1 cellular context compared by ENCODE assay signal in the genomic region with DNA sequence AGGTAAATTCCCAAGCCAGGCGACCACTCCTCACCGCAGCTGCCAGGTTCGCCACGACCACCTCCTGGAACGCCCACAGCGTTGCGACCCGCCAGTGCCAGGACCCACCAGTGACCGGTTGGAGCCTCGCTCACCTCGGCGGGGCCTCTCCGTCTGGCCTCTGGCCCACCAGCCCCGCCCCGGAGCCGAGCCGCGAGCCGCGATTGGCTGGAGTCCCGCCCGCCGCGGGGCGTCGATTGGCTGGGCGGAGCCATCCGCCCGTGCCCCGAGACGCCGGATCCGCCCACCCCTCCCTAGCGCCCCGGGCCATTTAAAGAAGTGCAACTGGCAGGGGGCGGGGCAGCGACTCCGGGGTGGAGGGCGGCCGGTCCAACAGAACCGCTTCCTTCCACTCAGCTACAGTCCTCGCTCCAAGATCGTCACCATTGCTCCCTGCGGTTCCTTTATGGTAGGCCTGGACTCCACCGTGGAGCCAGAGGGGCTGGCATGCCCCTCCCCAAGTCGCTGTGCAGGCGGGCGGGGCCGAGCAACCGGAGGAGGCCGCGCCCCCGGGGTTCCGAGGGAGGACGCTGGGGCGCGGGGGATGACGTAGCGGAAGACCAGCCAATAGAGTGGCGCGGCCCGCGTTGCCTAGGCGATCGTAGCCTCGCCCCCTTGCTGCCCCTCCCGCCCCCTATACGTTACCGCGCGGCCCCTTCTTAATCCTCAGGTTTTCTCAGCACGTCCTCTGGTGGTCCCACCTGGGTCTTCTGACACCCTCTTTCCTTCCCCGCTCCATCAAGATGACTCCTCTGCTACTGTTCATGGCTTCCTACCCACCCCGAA.
TF ChIP-seq lines count a peak whose summit lies in the region.

A gene with protein sequence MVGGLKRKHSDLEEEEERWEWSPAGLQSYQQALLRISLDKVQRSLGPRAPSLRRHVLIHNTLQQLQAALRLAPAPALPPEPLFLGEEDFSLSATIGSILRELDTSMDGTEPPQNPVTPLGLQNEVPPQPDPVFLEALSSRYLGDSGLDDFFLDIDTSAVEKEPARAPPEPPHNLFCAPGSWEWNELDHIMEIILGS (minus strand): TSS at position 155 of the 825 bp plus-strand sequence. CDS start 2,255 bp downstream, outside the sequence.

TF ChIP-seq in HepG2, 621 proteins besides CTCF, POLR2A, EP300 and RAD21 (continued from another document and continues in another):
- TF ChIP-seq CEBPG (CRISPR knock-in tag; IDR thresholded peaks at IDR 0.05) (peak; percentile 33; the same call in 1 of the 2 replicates), ZNF180 (CRISPR knock-in tag; IDR thresholded peaks at IDR 0.05; ENCODE audit: borderline replicate concordance, low read depth) (no peak), TRIM24 (CRISPR knock-in tag; IDR thresholded peaks at IDR 0.05) (no peak), ZNF558 (CRISPR knock-in tag; IDR thresholded peaks at IDR 0.05; ENCODE audit: borderline replicate concordance) (no peak; the same call in 1 of the 2 replicates), NCOR1 (IDR thresholded peaks at IDR 0.05; ENCODE audit: borderline replicate concordance, low read length) (peak; percentile 30; the same call in 1 of the 2 replicates), ZNF672 (CRISPR knock-in tag; IDR thresholded peaks at IDR 0.05) (no peak), ZFY (CRISPR knock-in tag; IDR thresholded peaks at IDR 0.05) (peak; percentile 77), ZSCAN21 (CRISPR knock-in tag; IDR thresholded peaks at IDR 0.05; ENCODE audit: borderline replicate concordance) (0 out of 2 replicates have a peak, but pooled peaks have one; percentile 47), FLYWCH1 (CRISPR knock-in tag; IDR thresholded peaks at IDR 0.05) (no peak), RBM39 (IDR thresholded peaks at IDR 0.05; ENCODE audit: low read depth, low read length, poor library complexity, severe bottlenecking) (peak; percentile 63), TEAD2 (CRISPR knock-in tag; IDR thresholded peaks at IDR 0.05) (no peak), ZNF883 (CRISPR knock-in tag; IDR thresholded peaks at IDR 0.05; ENCODE audit: not compliant biosample characterization) (peak; percentile 77), HOXA7 (CRISPR knock-in tag; IDR thresholded peaks at IDR 0.05) (no peak), GPN1 (CRISPR knock-in tag; IDR thresholded peaks at IDR 0.05; ENCODE audit: borderline replicate concordance) (no peak), ZNF550 (CRISPR knock-in tag; IDR thresholded peaks at IDR 0.05; ENCODE audit: borderline replicate concordance) (no peak), YEATS4 (CRISPR knock-in tag; IDR thresholded peaks at IDR 0.05; ENCODE audit: borderline replicate concordance) (no peak; the same call in 1 of the 2 replicates), MAFF (IDR thresholded peaks at IDR 0.05; ENCODE audit: low read depth, low read length) (no peak), NCOA1 (CRISPR knock-in tag; IDR thresholded peaks at IDR 0.05) (no peak), ZNF274 (CRISPR knock-in tag; IDR thresholded peaks at IDR 0.05) (peak; percentile 62; the same call in 1 of the 2 replicates), GABPA (IDR thresholded peaks at IDR 0.05; ENCODE audit: low read depth, low read length) (no peak), GABPA (CRISPR knock-in tag; IDR thresholded peaks at IDR 0.05; ENCODE audit: low read depth) (peak; percentile 41; the same call in 1 of the 2 replicates), MIXL1 (CRISPR knock-in tag; IDR thresholded peaks at IDR 0.05) (no peak), ZFP37 (CRISPR knock-in tag; IDR thresholded peaks at IDR 0.05; ENCODE audit: borderline replicate concordance) (no peak), HDAC1 (CRISPR knock-in tag; IDR thresholded peaks at IDR 0.05) (peak; percentile 93), ZNF7 (CRISPR knock-in tag; IDR thresholded peaks at IDR 0.05) (no peak), ZNF101 (CRISPR knock-in tag; IDR thresholded peaks at IDR 0.05; ENCODE audit: borderline replicate concordance, low read depth) (no peak; the same call in 1 of the 2 replicates), FOXJ3 (CRISPR knock-in tag; IDR thresholded peaks at IDR 0.05; ENCODE audit: borderline replicate concordance) (no peak), U2AF2 (IDR thresholded peaks at IDR 0.05; ENCODE audit: low read depth, low read length) (0 out of 2 replicates have a peak, but pooled peaks have one; percentile 82), ZBTB38 (CRISPR knock-in tag; IDR thresholded peaks at IDR 0.05) (0 out of 2 replicates have a peak, but pooled peaks have one; percentile 60), PHF20 (CRISPR knock-in tag; IDR thresholded peaks at IDR 0.05) (peak; percentile 42; the same call in 1 of the 2 replicates), CBX5 (CRISPR knock-in tag; IDR thresholded peaks at IDR 0.05; ENCODE audit: borderline replicate concordance) (no peak), TP53 (CRISPR knock-in tag; conservative IDR thresholded peaks at IDR 0.05) (no peak), POLR2G (IDR thresholded peaks at IDR 0.05; ENCODE audit: low read depth, low read length) (peak; percentile 84), SSRP1 (CRISPR knock-in tag; IDR thresholded peaks at IDR 0.05) (no peak), ZFP36L1 (CRISPR knock-in tag; IDR thresholded peaks at IDR 0.05) (peak; percentile 78; the same call in 1 of the 2 replicates), JDP2 (CRISPR knock-in tag; IDR thresholded peaks at IDR 0.05; ENCODE audit: borderline replicate concordance) (no peak), TAF1 (CRISPR knock-in tag; IDR thresholded peaks at IDR 0.05) (peak; percentile 90), ZNF282 (IDR thresholded peaks at IDR 0.05; ENCODE audit: partially characterized antibody) (no peak)
- TF ChIP-seq, protein P1, sequence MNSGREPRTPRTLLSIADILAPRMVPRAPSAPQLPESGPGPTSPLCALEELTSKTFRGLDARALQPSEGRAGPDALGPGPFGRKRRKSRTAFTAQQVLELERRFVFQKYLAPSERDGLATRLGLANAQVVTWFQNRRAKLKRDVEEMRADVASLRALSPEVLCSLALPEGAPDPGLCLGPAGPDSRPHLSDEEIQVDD (CRISPR knock-in tag; IDR thresholded peaks at IDR 0.05; ENCODE audit: borderline replicate concordance), result 0 out of 2 replicates have a peak, but pooled peaks have one; percentile 62
- TF ChIP-seq, protein P2, sequence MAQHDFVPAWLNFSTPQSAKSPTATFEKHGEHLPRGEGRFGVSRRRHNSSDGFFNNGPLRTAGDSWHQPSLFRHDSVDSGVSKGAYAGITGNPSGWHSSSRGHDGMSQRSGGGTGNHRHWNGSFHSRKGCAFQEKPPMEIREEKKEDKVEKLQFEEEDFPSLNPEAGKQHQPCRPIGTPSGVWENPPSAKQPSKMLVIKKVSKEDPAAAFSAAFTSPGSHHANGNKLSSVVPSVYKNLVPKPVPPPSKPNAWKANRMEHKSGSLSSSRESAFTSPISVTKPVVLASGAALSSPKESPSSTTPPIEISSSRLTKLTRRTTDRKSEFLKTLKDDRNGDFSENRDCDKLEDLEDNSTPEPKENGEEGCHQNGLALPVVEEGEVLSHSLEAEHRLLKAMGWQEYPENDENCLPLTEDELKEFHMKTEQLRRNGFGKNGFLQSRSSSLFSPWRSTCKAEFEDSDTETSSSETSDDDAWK (CRISPR knock-in tag; IDR thresholded peaks at IDR 0.05), result no peak
- TF ChIP-seq, protein P3, sequence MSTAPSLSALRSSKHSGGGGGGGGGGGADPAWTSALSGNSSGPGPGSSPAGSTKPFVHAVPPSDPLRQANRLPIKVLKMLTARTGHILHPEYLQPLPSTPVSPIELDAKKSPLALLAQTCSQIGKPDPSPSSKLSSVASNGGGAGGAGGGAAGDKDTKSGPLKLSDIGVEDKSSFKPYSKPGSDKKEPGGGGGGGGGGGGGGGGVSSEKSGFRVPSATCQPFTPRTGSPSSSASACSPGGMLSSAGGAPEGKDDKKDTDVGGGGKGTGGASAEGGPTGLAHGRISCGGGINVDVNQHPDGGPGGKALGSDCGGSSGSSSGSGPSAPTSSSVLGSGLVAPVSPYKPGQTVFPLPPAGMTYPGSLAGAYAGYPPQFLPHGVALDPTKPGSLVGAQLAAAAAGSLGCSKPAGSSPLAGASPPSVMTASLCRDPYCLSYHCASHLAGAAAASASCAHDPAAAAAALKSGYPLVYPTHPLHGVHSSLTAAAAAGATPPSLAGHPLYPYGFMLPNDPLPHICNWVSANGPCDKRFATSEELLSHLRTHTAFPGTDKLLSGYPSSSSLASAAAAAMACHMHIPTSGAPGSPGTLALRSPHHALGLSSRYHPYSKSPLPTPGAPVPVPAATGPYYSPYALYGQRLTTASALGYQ (CRISPR knock-in tag; IDR thresholded peaks at IDR 0.05), result 0 out of 2 replicates have a peak, but pooled peaks have one; percentile 28
- TF ChIP-seq, protein P4, sequence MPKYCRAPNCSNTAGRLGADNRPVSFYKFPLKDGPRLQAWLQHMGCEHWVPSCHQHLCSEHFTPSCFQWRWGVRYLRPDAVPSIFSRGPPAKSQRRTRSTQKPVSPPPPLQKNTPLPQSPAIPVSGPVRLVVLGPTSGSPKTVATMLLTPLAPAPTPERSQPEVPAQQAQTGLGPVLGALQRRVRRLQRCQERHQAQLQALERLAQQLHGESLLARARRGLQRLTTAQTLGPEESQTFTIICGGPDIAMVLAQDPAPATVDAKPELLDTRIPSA (CRISPR knock-in tag; IDR thresholded peaks at IDR 0.05; ENCODE audit: borderline replicate concordance), result no peak
- TF ChIP-seq, protein P5, sequence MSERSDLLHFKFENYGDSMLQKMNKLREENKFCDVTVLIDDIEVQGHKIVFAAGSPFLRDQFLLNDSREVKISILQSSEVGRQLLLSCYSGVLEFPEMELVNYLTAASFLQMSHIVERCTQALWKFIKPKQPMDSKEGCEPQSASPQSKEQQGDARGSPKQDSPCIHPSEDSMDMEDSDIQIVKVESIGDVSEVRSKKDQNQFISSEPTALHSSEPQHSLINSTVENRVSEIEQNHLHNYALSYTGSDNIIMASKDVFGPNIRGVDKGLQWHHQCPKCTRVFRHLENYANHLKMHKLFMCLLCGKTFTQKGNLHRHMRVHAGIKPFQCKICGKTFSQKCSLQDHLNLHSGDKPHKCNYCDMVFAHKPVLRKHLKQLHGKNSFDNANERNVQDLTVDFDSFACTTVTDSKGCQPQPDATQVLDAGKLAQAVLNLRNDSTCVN (CRISPR knock-in tag; IDR thresholded peaks at IDR 0.05; ENCODE audit: borderline replicate concordance), result no peak
- TF ChIP-seq, protein P6, sequence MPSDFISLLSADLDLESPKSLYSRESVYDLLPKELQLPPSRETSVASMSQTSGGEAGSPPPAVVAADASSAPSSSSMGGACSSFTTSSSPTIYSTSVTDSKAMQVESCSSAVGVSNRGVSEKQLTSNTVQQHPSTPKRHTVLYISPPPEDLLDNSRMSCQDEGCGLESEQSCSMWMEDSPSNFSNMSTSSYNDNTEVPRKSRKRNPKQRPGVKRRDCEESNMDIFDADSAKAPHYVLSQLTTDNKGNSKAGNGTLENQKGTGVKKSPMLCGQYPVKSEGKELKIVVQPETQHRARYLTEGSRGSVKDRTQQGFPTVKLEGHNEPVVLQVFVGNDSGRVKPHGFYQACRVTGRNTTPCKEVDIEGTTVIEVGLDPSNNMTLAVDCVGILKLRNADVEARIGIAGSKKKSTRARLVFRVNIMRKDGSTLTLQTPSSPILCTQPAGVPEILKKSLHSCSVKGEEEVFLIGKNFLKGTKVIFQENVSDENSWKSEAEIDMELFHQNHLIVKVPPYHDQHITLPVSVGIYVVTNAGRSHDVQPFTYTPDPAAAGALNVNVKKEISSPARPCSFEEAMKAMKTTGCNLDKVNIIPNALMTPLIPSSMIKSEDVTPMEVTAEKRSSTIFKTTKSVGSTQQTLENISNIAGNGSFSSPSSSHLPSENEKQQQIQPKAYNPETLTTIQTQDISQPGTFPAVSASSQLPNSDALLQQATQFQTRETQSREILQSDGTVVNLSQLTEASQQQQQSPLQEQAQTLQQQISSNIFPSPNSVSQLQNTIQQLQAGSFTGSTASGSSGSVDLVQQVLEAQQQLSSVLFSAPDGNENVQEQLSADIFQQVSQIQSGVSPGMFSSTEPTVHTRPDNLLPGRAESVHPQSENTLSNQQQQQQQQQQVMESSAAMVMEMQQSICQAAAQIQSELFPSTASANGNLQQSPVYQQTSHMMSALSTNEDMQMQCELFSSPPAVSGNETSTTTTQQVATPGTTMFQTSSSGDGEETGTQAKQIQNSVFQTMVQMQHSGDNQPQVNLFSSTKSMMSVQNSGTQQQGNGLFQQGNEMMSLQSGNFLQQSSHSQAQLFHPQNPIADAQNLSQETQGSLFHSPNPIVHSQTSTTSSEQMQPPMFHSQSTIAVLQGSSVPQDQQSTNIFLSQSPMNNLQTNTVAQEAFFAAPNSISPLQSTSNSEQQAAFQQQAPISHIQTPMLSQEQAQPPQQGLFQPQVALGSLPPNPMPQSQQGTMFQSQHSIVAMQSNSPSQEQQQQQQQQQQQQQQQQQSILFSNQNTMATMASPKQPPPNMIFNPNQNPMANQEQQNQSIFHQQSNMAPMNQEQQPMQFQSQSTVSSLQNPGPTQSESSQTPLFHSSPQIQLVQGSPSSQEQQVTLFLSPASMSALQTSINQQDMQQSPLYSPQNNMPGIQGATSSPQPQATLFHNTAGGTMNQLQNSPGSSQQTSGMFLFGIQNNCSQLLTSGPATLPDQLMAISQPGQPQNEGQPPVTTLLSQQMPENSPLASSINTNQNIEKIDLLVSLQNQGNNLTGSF (CRISPR knock-in tag; IDR thresholded peaks at IDR 0.05), result no peak
- TF ChIP-seq, protein P7, sequence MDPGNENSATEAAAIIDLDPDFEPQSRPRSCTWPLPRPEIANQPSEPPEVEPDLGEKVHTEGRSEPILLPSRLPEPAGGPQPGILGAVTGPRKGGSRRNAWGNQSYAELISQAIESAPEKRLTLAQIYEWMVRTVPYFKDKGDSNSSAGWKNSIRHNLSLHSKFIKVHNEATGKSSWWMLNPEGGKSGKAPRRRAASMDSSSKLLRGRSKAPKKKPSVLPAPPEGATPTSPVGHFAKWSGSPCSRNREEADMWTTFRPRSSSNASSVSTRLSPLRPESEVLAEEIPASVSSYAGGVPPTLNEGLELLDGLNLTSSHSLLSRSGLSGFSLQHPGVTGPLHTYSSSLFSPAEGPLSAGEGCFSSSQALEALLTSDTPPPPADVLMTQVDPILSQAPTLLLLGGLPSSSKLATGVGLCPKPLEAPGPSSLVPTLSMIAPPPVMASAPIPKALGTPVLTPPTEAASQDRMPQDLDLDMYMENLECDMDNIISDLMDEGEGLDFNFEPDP (CRISPR knock-in tag; conservative IDR thresholded peaks at IDR 0.05), result no peak
- TF ChIP-seq, protein P8, sequence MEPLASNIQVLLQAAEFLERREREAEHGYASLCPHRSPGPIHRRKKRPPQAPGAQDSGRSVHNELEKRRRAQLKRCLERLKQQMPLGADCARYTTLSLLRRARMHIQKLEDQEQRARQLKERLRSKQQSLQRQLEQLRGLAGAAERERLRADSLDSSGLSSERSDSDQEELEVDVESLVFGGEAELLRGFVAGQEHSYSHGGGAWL (CRISPR knock-in tag; IDR thresholded peaks at IDR 0.05), result 0 out of 2 replicates have a peak, but pooled peaks have one; percentile 22
